In the genomic region with DNA sequence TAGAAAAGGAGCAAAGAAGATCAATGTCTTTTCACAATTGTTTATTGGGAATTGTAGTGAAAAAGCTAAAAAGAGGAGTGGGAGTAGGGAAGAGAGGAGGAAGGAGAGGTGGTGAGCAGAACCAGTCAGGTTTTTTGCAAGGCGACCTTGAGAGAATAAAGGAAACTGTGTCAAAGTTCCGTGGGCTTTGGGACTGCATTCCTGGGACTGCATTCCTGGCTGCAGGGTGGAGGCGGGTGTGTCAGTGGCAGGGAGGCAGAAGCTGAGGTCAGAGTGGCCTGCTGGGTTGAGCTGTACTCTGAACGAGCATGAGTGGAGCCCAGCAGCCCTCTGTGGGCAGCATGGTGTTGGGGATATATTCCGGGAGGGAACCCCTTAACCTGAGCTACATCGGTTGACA, we compare ENCODE assay signal across 12 cellular contexts.
A peak's percentile ranks its signal among the peaks of the same experiment; 100 is the strongest.
DNase-seq lines count a peak whose midpoint lies in the region; ATAC-seq and TF ChIP-seq lines count a peak whose summit lies in the region.
"Had no signal": no experiment of that assay in that cellular context is flagged by ENCODE, and none has a peak within 500 bp of the region (broad histone marks: within the 10 kb centered on the region; RNA-seq: fewer than 3 reads in every experiment).

No MANE protein-coding gene starts in this region.

- DNase-seq in HAP-1 (ENCODE audit: low spot score in 2 of 2), result peak; percentile 43 to 72
- peak; percentile 73 for DNase-seq in astrocyte of the hippocampus (ENCODE audit: low read depth, low spot score)
- DNase-seq in iPS-NIHi7 (ENCODE audit: extremely low spot score), result peak; percentile 54
- DNase-seq in sciatic nerve (ENCODE audit: low spot score), result no peak
- no peak for DNase-seq in suprapubic skin (ENCODE audit: low spot score in 2 of 2)
- DNase-seq in NCI-H2029 (lab: John Stamatoyannopoulos, UW), result no peak
- no peak for DNase-seq in amygdala (lab: John Stamatoyannopoulos, UW)
- DNase-seq: activated gamma-delta T cell treated with Interleukin-2 at 50 U/mL for 16 hours, DMS53, NCI-H69 had no signal

- WGBS in suprapubic skin, result 58% methylated on average over 6 of the region's 6 CpGs

- TF ChIP-seq POLR2A in suprapubic skin (IDR thresholded peaks at IDR 0.05), result no peak

- no peak for TF ChIP-seq CTCF in suprapubic skin (IDR thresholded peaks at IDR 0.05)

- ATAC-seq in sciatic nerve (peak; percentile 85), GM21786 (IDR thresholded peaks at IDR 0.05; ENCODE audit: unreplicated experiment) (no peak)
- ATAC-seq: K562 had no signal

- TF ChIP-seq EP300 in suprapubic skin (IDR thresholded peaks at IDR 0.05), result no peak

- no peaks in the 10 kb centered on the region for H3K9me3 ChIP-seq in HAP-1
- H3K9me3 ChIP-seq in suprapubic skin, result no peaks in the 10 kb centered on the region

- in situ Hi-C loops in HAP-1 (cut with MboI; ENCODE audit: low sequenced_read_pairs), result no loop called here

- intact Hi-C loops in sciatic nerve (cut with DNase I), result no loop called here

- H3K4me1 ChIP-seq in HAP-1, result peaks cover 12% of the 10 kb centered on the region
- peaks cover 6% of the 10 kb centered on the region for H3K4me1 ChIP-seq in suprapubic skin

- H3K4me3 ChIP-seq in HAP-1 (no peak overlapping the region), suprapubic skin (no peak overlapping the region)
- H3K4me3 ChIP-seq: K562 had no signal

- H3K27me3 ChIP-seq in HAP-1 (ENCODE audit: low read depth) (no peaks in the 10 kb centered on the region), suprapubic skin (no peaks in the 10 kb centered on the region)

- H3K36me3 ChIP-seq in HAP-1 (replicated peaks), result peaks cover 26% of the 10 kb centered on the region
- peaks cover 6% of the 10 kb centered on the region for H3K36me3 ChIP-seq in suprapubic skin

- no peak overlapping the region for H3K27ac ChIP-seq in suprapubic skin

Comparison
In these comparisons a context has a peak if more than half of its experiments do, and no peak if none do; other contexts are left out.
1. DNase-seq: peak in HAP-1 (2 of 2), astrocyte of the hippocampus (single experiment) and iPS-NIHi7 (single experiment); none in sciatic nerve (single experiment), suprapubic skin (0 of 2), NCI-H2029 (single experiment) and amygdala (0 of 56).